Comparison of ENCODE assay signal across 26 cellular contexts in the genomic region with DNA sequence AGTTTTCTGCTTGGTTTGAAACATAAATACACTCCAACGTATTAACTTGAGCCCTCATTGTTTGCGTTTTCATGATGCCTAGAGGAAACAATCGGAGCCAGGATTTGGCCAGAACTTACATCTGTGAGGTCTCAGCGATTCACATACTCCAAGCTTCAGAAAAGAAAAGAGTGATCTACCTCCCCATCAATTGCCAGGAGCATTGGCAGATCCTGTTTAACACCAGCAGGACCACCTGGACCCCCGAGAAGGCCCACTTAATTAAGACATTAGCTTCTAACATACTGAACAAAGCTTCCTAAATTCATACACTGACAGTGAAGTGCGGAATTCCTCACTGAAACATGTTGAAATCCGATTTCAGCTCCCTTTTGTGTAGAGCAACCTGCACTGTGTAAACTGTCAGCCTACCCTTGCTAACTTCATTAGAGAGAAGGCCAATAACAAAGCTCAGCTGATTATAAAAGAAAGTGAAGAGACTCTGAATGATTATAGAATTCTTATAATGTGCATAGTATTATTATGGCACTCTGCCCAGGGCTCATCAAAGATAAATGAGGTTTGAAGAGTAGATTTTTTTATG.
DNase-seq lines count a peak whose midpoint lies in the region; ATAC-seq and TF ChIP-seq lines count a peak whose summit lies in the region.
"Had no signal": no experiment of that assay in that cellular context is flagged by ENCODE, and none has a peak within 500 bp of the region (broad histone marks: within the 10 kb centered on the region; RNA-seq: fewer than 3 reads in every experiment).

No MANE protein-coding gene starts in this region.

- no peak for TF ChIP-seq CTCF in nephron (IDR thresholded peaks at IDR 0.05; ENCODE audit: unreplicated experiment in 3 of 3)
- no peak for TF ChIP-seq CTCF in Caco-2 (IDR thresholded peaks at IDR 0.05; ENCODE audit: insufficient read depth in 1 of 2, low read depth in 1 of 2, low read length in 1 of 2, severe bottlenecking in 1 of 2, unreplicated experiment in 1 of 2)

- H3K27me3 Mint-ChIP-seq in nephron (ENCODE audit: low read depth) = no peaks in the 10 kb centered on the region
- H3K27me3 Mint-ChIP-seq in Caco-2 (ENCODE audit: insufficient read depth, unreplicated experiment) = no peaks in the 10 kb centered on the region
- H3K27me3 Mint-ChIP-seq: activated CD4-positive, alpha-beta T cell treated with anti-CD3 and anti-CD28 coated beads for 36 hours; IgD-negative memory B cell; stimulated activated naive B cell treated with anti-CD40 and anti-IgM and Interleukin-4, amounts not matched to agents 10 μg/mL and 1 μg/mL and 100 μg/mL, for 72 hours had no signal

- POLR2A ChIA-PET in Caco-2 (lab: Charles Lee) = no interaction called here

- no peaks in the 10 kb centered on the region for H3K9me3 ChIP-seq in Caco-2
- H3K9me3 ChIP-seq: heart right ventricle, right atrium auricular region had no signal

- no peaks in the 10 kb centered on the region for H3K27me3 ChIP-seq in Caco-2 (replicated peaks; ENCODE audit: control insufficient read depth, insufficient read depth, low read length)
- H3K27me3 ChIP-seq: heart right ventricle, right atrium auricular region, spleen had no signal

- no peak for ATAC-seq in GM19351 (IDR thresholded peaks at IDR 0.05; ENCODE audit: unreplicated experiment)
- no peak for ATAC-seq in HG02973 (IDR thresholded peaks at IDR 0.05; ENCODE audit: unreplicated experiment)
- no peak for ATAC-seq in GM19328 (IDR thresholded peaks at IDR 0.05; ENCODE audit: unreplicated experiment)
- ATAC-seq: activated CD4-positive, alpha-beta T cell treated with anti-CD3 and anti-CD28 coated beads for 36 hours; HCT116; heart right ventricle; SK-N-SH treated with all-trans-retinoic acid at 6 μM for 48 hours; stimulated activated naive B cell treated with anti-CD40 and anti-IgM and Interleukin-4, amounts not matched to agents 10 μg/mL and 1 μg/mL and 100 μg/mL, for 72 hours had no signal

- H3K4me3 Mint-ChIP-seq in nephron (peak overlapping the region in 1 of 3 experiments; percentile 8), Caco-2 (ENCODE audit: unreplicated experiment) (no peak overlapping the region)
- H3K4me3 Mint-ChIP-seq: activated CD4-positive, alpha-beta T cell treated with anti-CD3 and anti-CD28 coated beads for 36 hours; IgD-negative memory B cell; stimulated activated naive B cell treated with anti-CD40 and anti-IgM and Interleukin-4, amounts not matched to agents 10 μg/mL and 1 μg/mL and 100 μg/mL, for 72 hours had no signal

- DNase-seq in DMS153 treated with DMSO at 0.1 percent for 48 hours (lab: John Stamatoyannopoulos, UW; ENCODE audit: unreplicated experiment) (peak; percentile 49), NCI-H1105 treated with DMSO at 0.1 percent for 48 hours (lab: John Stamatoyannopoulos, UW) (peak; percentile 93), NCI-H510A (lab: John Stamatoyannopoulos, UW) (peak; percentile 33), Caco-2 (no peak)
- DNase-seq: activated CD4-positive, alpha-beta T cell treated with anti-CD3 and anti-CD28 coated beads for 36 hours; activated naive CD4-positive, alpha-beta T cell treated with Interleukin-2 at 50 U/mL for 16 hours; activated T-cell treated with anti-CD3 and anti-CD28 coated beads, Interleukin-2, amount 50 U/mL, for 48 hours; effector CD8-positive, alpha-beta T cell; EL; erythroblast; heart right ventricle; NCI-H1417 treated with DMSO at 0.1 percent for 48 hours; occipital lobe; RPMI8226; spleen; stimulated activated CD4-positive, alpha-beta T cell treated with anti-CD3 and anti-CD28 coated beads, Interleukin-4, amount 100 ng/mL, for 1 hour; stimulated activated naive B cell treated with anti-CD40 and anti-IgM and Interleukin-4, amounts not matched to agents 10 μg/mL and 1 μg/mL and 100 μg/mL, for 72 hours; T-helper 2 cell had no signal

- H3K27ac Mint-ChIP-seq in nephron (peak overlapping the region; percentile 37 to 91 (median 58)), Caco-2 (ENCODE audit: unreplicated experiment) (no peak overlapping the region)
- H3K27ac Mint-ChIP-seq: activated CD4-positive, alpha-beta T cell treated with anti-CD3 and anti-CD28 coated beads for 36 hours; IgD-negative memory B cell; stimulated activated naive B cell treated with anti-CD40 and anti-IgM and Interleukin-4, amounts not matched to agents 10 μg/mL and 1 μg/mL and 100 μg/mL, for 72 hours had no signal

- peaks cover 5% of the 10 kb centered on the region; the same call in 1 of the 2 replicates for H3K4me1 ChIP-seq in Caco-2
- H3K4me1 ChIP-seq: heart right ventricle, right atrium auricular region, spleen had no signal

- intact Hi-C loops in Caco-2 (cut with micrococcal nuclease; ENCODE audit: unreplicated experiment) = no loop called here

- no TSS peak for BruUV-seq in Caco-2 (replicated peaks; lab: Mats Ljungman, UMichigan)

- H3K4me3 ChIP-seq in Caco-2 (ENCODE audit: low read depth, low read length) = no peak overlapping the region
- H3K4me3 ChIP-seq: heart right ventricle, right atrium auricular region, spleen had no signal

- CTCF ChIA-PET in Caco-2 (lab: Charles Lee) = no interaction called here

- H3K36me3 ChIP-seq in Caco-2 (ENCODE audit: control insufficient read depth, insufficient read depth, low read length) = no peaks in the 10 kb centered on the region
- H3K36me3 ChIP-seq: heart right ventricle, right atrium auricular region, spleen had no signal

- H3K36me3 Mint-ChIP-seq in nephron (ENCODE audit: low read depth) = no peaks in the 10 kb centered on the region
- H3K36me3 Mint-ChIP-seq in Caco-2 (ENCODE audit: insufficient read depth, unreplicated experiment) = no peaks in the 10 kb centered on the region
- H3K36me3 Mint-ChIP-seq: IgD-negative memory B cell; stimulated activated naive B cell treated with anti-CD40 and anti-IgM and Interleukin-4, amounts not matched to agents 10 μg/mL and 1 μg/mL and 100 μg/mL, for 72 hours had no signal

- H3K4me1 Mint-ChIP-seq in nephron (peaks cover 19% of the 10 kb centered on the region), Caco-2 (ENCODE audit: low read depth, unreplicated experiment) (no peaks in the 10 kb centered on the region)
- H3K4me1 Mint-ChIP-seq: activated CD4-positive, alpha-beta T cell treated with anti-CD3 and anti-CD28 coated beads for 36 hours; IgD-negative memory B cell; stimulated activated naive B cell treated with anti-CD40 and anti-IgM and Interleukin-4, amounts not matched to agents 10 μg/mL and 1 μg/mL and 100 μg/mL, for 72 hours had no signal

- H3K9me3 Mint-ChIP-seq in nephron = no peaks in the 10 kb centered on the region
- H3K9me3 Mint-ChIP-seq in Caco-2 (ENCODE audit: unreplicated experiment) = no peaks in the 10 kb centered on the region

Comparison
In these comparisons a context has a peak if more than half of its experiments do, and no peak if none do; other contexts are left out.
1. DNase-seq: peak in DMS153 treated with DMSO at 0.1 percent for 48 hours (single experiment), NCI-H1105 treated with DMSO at 0.1 percent for 48 hours (single experiment) and NCI-H510A (single experiment); none in Caco-2 (0 of 2).